In genomic region chr5:127186657-127187056, GRCh38 we compare ENCODE assay signal across 22 cellular contexts.
DNase-seq lines count a peak whose midpoint lies in the region; TF ChIP-seq lines count a peak whose summit lies in the region.
"Had no signal": no experiment of that assay in that cellular context is flagged by ENCODE, and none has a peak within 500 bp of the region (broad histone marks: within the 10 kb centered on the region; RNA-seq: fewer than 3 reads in every experiment).

No MANE protein-coding gene starts in this region.

- H3K36me3 ChIP-seq in tibial artery, result no peaks in the 10 kb centered on the region
- H3K36me3 ChIP-seq: left lung had no signal

- no peaks in the 10 kb centered on the region for H3K4me1 ChIP-seq in tibial artery
- H3K4me1 ChIP-seq: left lung had no signal

- TF ChIP-seq CTCF in fibroblast of villous mesenchyme (IDR thresholded peaks at IDR 0.05; ENCODE audit: insufficient read depth, low read depth, low read length) (no peak), tibial artery (IDR thresholded peaks at IDR 0.05) (no peak)

- H3K4me3 ChIP-seq in fibroblast of villous mesenchyme (ENCODE audit: low read depth, low read length), result no peak overlapping the region
- H3K4me3 ChIP-seq in tibial artery, result no peak overlapping the region
- H3K4me3 ChIP-seq: left lung, smooth muscle cell had no signal

- intact Hi-C loops in tibial artery (cut with DNase I; ENCODE audit: low total_unique reads), result no loop called here

- no peaks in the 10 kb centered on the region for H3K27me3 ChIP-seq in tibial artery
- H3K27me3 ChIP-seq: left lung had no signal

- H3K9me3 ChIP-seq in tibial artery, result no peaks in the 10 kb centered on the region
- H3K9me3 ChIP-seq: left lung had no signal

- DNase-seq in ELR (ENCODE audit: low read depth) (peak; percentile 15), RPMI7951 (ENCODE audit: low read depth) (peak; percentile 57), fibroblast of villous mesenchyme (ENCODE audit: low read depth) (peak; percentile 31), renal cortical epithelial cell (ENCODE audit: low read depth) (peak; percentile 23), NCI-H2029 treated with DMSO at 0.1 percent for 48 hours (lab: John Stamatoyannopoulos, UW) (no peak), tibial artery (no peak)
- no peak for DNase-seq in stimulated activated CD4-positive, alpha-beta T cell treated with anti-CD3 and anti-CD28 coated beads, Interleukin-4, amount 100 ng/mL, for 24 hours
- DNase-seq: activated CD4-positive, alpha-beta T cell treated with anti-CD3 and anti-CD28 coated beads, Interleukin-2, amount 10 ng/mL, durations not matched to agents 7 days and 5 days; aorta; dermis blood vessel endothelial cell; HFFc6; Karpas-422; left lung; natural killer cell; NCI-H1930; NCI-H774; retina; Right ventricle myocardium superior; stimulated activated CD4-positive, alpha-beta T cell treated with anti-CD3 and anti-CD28 coated beads, Interleukin-2, amount 100 ng/mL, for 24 hours; T-helper 9 cell had no signal

- H3K27ac ChIP-seq in tibial artery, result no peak overlapping the region
- H3K27ac ChIP-seq: C4-2B, left lung had no signal

Comparison
In these comparisons a context has a peak if more than half of its experiments do, and no peak if none do; other contexts are left out.
1. DNase-seq: peak in ELR (single experiment), RPMI7951 (single experiment), fibroblast of villous mesenchyme (single experiment) and renal cortical epithelial cell (single experiment); none in stimulated activated CD4-positive, alpha-beta T cell treated with anti-CD3 and anti-CD28 coated beads, Interleukin-4, amount 100 ng/mL, for 24 hours (single experiment), NCI-H2029 treated with DMSO at 0.1 percent for 48 hours (single experiment) and tibial artery (0 of 2).